1 cellular context compared by ENCODE assay signal in the genomic region with DNA sequence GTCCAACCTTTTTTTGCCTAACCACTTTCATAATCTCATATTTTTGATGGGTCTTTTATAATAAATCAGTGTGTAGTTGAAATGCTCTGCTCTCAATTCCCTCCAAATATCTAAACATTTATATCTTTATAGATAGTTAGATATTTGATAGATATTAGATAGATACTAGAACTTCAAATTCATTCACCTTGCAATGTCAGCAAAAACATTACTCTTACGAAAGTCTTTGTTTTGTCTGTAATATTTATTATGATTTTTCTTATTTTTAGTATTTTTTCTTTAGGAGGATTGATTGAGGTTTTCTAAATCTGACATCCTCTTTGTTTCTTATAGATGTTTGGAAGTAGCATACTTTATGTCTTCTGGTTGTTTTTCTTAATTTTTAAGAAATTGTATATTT.
TF ChIP-seq lines count a peak whose summit lies in the region.

No MANE protein-coding gene starts in this region.

TF ChIP-seq in IMR-90, 13 proteins besides CTCF, POLR2A, EP300 and RAD21 (continued from another document):
- TF ChIP-seq, protein P1, sequence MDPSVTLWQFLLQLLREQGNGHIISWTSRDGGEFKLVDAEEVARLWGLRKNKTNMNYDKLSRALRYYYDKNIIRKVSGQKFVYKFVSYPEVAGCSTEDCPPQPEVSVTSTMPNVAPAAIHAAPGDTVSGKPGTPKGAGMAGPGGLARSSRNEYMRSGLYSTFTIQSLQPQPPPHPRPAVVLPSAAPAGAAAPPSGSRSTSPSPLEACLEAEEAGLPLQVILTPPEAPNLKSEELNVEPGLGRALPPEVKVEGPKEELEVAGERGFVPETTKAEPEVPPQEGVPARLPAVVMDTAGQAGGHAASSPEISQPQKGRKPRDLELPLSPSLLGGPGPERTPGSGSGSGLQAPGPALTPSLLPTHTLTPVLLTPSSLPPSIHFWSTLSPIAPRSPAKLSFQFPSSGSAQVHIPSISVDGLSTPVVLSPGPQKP (IDR thresholded peaks at IDR 0.05; ENCODE audit: borderline replicate concordance, low read depth, low read length), result no peak
